In the genomic region with DNA sequence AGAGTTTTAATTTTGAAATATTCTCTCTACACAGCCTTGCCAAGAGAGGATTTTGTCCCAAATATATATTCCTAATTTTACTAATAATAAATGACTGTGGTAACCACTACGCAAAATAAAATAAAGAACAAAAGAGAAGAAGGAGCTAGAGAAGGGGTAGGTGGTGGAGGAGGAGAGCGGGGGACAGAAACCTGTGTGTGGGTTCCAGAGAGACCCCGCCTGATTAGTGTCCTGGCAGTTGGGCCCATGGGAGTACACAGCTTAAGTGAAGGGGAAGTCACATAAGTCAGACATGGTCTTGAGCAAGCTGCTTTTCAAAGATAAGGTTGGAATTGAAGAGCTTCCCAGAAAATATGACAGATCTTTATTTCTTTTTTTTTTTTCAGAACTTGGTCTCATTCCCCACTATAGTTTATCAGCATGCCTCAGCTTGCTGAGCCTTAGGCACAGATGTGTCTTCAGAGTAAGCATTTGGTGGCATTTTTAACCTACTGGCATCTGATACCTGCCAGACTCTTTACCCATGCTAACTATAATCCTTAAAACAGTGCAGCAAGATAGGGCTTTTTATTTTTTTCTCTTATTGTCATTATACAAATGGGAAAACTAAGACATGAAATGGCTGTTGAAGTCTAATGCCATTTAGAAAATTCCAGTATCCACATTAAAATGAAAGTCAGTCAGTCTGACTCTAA, we compare ENCODE assay signal across 1 cellular context.
TF ChIP-seq lines count a peak whose summit lies in the region.

No MANE protein-coding gene starts in this region.

TF ChIP-seq in K562, 482 proteins besides CTCF, POLR2A, EP300 and RAD21 (continued from another document and continues in another):
- TF ChIP-seq, protein P1, sequence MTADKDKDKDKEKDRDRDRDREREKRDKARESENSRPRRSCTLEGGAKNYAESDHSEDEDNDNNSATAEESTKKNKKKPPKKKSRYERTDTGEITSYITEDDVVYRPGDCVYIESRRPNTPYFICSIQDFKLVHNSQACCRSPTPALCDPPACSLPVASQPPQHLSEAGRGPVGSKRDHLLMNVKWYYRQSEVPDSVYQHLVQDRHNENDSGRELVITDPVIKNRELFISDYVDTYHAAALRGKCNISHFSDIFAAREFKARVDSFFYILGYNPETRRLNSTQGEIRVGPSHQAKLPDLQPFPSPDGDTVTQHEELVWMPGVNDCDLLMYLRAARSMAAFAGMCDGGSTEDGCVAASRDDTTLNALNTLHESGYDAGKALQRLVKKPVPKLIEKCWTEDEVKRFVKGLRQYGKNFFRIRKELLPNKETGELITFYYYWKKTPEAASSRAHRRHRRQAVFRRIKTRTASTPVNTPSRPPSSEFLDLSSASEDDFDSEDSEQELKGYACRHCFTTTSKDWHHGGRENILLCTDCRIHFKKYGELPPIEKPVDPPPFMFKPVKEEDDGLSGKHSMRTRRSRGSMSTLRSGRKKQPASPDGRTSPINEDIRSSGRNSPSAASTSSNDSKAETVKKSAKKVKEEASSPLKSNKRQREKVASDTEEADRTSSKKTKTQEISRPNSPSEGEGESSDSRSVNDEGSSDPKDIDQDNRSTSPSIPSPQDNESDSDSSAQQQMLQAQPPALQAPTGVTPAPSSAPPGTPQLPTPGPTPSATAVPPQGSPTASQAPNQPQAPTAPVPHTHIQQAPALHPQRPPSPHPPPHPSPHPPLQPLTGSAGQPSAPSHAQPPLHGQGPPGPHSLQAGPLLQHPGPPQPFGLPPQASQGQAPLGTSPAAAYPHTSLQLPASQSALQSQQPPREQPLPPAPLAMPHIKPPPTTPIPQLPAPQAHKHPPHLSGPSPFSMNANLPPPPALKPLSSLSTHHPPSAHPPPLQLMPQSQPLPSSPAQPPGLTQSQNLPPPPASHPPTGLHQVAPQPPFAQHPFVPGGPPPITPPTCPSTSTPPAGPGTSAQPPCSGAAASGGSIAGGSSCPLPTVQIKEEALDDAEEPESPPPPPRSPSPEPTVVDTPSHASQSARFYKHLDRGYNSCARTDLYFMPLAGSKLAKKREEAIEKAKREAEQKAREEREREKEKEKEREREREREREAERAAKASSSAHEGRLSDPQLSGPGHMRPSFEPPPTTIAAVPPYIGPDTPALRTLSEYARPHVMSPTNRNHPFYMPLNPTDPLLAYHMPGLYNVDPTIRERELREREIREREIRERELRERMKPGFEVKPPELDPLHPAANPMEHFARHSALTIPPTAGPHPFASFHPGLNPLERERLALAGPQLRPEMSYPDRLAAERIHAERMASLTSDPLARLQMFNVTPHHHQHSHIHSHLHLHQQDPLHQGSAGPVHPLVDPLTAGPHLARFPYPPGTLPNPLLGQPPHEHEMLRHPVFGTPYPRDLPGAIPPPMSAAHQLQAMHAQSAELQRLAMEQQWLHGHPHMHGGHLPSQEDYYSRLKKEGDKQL (CRISPR knock-in tag; IDR thresholded peaks at IDR 0.05; ENCODE audit: borderline replicate concordance) = no peak
- TF ChIP-seq POLR2H (tag; IDR thresholded peaks at IDR 0.05; ENCODE audit: low read depth) (peak; percentile 34; the same call in 1 of the 2 replicates), BRCA1 (IDR thresholded peaks at IDR 0.05) (no peak), BRCA1 (CRISPR knock-in tag; IDR thresholded peaks at IDR 0.05) (no peak), ZBED1 (IDR thresholded peaks at IDR 0.05) (peak; percentile 88), ELF2 (CRISPR knock-in tag; IDR thresholded peaks at IDR 0.05) (no peak), NCOA1 (IDR thresholded peaks at IDR 0.05; ENCODE audit: low read depth) (peak; percentile 96), SMARCB1 (IDR thresholded peaks at IDR 0.05; ENCODE audit: insufficient read length, low read depth) (peak; percentile 100), KHSRP (IDR thresholded peaks at IDR 0.05) (peak; percentile 89), SIN3B (IDR thresholded peaks at IDR 0.05; ENCODE audit: low read depth) (no peak), LEF1 (IDR thresholded peaks at IDR 0.05) (peak; percentile 99), HDAC6 (IDR thresholded peaks at IDR 0.05; ENCODE audit: low read depth, low read length) (no peak), ZEB2 (IDR thresholded peaks at IDR 0.05) (peak; percentile 75), ZC3H8 (IDR thresholded peaks at IDR 0.05) (no peak), RBBP5 (IDR thresholded peaks at IDR 0.05; ENCODE audit: borderline replicate concordance, insufficient read depth, low read length, poor library complexity, severe bottlenecking) (peak; percentile 61), TCF7 (IDR thresholded peaks at IDR 0.05; ENCODE audit: borderline replicate concordance) (peak; percentile 58; the same call in 1 of the 2 replicates), MEF2A (IDR thresholded peaks at IDR 0.05; ENCODE audit: control insufficient read depth, low read depth, low read length) (peak; percentile 73; the same call in 1 of the 2 replicates), ZNF146 (CRISPR knock-in tag; IDR thresholded peaks at IDR 0.05; ENCODE audit: unreplicated experiment) (no peak), U2AF1 (optimal IDR thresholded peaks at IDR 0.05; ENCODE audit: low read depth, low read length) (no peak), FUS (optimal IDR thresholded peaks at IDR 0.05; ENCODE audit: low read depth, low read length) (no peak), FOSL1 (tag; conservative IDR thresholded peaks at IDR 0.05) (peak; percentile 90), SNIP1 (IDR thresholded peaks at IDR 0.05; ENCODE audit: low read depth) (no peak), RBM25 (IDR thresholded peaks at IDR 0.05; ENCODE audit: low read depth, low read length, severe bottlenecking) (no peak), RNF2 (IDR thresholded peaks at IDR 0.05) (peak; percentile 98), ZNF239 (CRISPR knock-in tag; IDR thresholded peaks at IDR 0.05) (no peak), FOXJ3 (CRISPR knock-in tag; IDR thresholded peaks at IDR 0.05) (no peak), GATAD2A (IDR thresholded peaks at IDR 0.05) (peak; percentile 99), NONO (IDR thresholded peaks at IDR 0.05; ENCODE audit: low read depth in 2 of 2, low read length in 1 of 2) (0 out of 4 replicates have a peak, but pooled peaks have one; percentile 22 to 51)
- TF ChIP-seq, protein P2, sequence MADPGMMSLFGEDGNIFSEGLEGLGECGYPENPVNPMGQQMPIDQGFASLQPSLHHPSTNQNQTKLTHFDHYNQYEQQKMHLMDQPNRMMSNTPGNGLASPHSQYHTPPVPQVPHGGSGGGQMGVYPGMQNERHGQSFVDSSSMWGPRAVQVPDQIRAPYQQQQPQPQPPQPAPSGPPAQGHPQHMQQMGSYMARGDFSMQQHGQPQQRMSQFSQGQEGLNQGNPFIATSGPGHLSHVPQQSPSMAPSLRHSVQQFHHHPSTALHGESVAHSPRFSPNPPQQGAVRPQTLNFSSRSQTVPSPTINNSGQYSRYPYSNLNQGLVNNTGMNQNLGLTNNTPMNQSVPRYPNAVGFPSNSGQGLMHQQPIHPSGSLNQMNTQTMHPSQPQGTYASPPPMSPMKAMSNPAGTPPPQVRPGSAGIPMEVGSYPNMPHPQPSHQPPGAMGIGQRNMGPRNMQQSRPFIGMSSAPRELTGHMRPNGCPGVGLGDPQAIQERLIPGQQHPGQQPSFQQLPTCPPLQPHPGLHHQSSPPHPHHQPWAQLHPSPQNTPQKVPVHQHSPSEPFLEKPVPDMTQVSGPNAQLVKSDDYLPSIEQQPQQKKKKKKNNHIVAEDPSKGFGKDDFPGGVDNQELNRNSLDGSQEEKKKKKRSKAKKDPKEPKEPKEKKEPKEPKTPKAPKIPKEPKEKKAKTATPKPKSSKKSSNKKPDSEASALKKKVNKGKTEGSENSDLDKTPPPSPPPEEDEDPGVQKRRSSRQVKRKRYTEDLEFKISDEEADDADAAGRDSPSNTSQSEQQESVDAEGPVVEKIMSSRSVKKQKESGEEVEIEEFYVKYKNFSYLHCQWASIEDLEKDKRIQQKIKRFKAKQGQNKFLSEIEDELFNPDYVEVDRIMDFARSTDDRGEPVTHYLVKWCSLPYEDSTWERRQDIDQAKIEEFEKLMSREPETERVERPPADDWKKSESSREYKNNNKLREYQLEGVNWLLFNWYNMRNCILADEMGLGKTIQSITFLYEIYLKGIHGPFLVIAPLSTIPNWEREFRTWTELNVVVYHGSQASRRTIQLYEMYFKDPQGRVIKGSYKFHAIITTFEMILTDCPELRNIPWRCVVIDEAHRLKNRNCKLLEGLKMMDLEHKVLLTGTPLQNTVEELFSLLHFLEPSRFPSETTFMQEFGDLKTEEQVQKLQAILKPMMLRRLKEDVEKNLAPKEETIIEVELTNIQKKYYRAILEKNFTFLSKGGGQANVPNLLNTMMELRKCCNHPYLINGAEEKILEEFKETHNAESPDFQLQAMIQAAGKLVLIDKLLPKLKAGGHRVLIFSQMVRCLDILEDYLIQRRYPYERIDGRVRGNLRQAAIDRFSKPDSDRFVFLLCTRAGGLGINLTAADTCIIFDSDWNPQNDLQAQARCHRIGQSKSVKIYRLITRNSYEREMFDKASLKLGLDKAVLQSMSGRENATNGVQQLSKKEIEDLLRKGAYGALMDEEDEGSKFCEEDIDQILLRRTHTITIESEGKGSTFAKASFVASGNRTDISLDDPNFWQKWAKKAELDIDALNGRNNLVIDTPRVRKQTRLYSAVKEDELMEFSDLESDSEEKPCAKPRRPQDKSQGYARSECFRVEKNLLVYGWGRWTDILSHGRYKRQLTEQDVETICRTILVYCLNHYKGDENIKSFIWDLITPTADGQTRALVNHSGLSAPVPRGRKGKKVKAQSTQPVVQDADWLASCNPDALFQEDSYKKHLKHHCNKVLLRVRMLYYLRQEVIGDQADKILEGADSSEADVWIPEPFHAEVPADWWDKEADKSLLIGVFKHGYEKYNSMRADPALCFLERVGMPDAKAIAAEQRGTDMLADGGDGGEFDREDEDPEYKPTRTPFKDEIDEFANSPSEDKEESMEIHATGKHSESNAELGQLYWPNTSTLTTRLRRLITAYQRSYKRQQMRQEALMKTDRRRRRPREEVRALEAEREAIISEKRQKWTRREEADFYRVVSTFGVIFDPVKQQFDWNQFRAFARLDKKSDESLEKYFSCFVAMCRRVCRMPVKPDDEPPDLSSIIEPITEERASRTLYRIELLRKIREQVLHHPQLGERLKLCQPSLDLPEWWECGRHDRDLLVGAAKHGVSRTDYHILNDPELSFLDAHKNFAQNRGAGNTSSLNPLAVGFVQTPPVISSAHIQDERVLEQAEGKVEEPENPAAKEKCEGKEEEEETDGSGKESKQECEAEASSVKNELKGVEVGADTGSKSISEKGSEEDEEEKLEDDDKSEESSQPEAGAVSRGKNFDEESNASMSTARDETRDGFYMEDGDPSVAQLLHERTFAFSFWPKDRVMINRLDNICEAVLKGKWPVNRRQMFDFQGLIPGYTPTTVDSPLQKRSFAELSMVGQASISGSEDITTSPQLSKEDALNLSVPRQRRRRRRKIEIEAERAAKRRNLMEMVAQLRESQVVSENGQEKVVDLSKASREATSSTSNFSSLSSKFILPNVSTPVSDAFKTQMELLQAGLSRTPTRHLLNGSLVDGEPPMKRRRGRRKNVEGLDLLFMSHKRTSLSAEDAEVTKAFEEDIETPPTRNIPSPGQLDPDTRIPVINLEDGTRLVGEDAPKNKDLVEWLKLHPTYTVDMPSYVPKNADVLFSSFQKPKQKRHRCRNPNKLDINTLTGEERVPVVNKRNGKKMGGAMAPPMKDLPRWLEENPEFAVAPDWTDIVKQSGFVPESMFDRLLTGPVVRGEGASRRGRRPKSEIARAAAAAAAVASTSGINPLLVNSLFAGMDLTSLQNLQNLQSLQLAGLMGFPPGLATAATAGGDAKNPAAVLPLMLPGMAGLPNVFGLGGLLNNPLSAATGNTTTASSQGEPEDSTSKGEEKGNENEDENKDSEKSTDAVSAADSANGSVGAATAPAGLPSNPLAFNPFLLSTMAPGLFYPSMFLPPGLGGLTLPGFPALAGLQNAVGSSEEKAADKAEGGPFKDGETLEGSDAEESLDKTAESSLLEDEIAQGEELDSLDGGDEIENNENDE (IDR thresholded peaks at IDR 0.05; ENCODE audit: low read depth, low read length) = no peak
- TF ChIP-seq, protein P3, sequence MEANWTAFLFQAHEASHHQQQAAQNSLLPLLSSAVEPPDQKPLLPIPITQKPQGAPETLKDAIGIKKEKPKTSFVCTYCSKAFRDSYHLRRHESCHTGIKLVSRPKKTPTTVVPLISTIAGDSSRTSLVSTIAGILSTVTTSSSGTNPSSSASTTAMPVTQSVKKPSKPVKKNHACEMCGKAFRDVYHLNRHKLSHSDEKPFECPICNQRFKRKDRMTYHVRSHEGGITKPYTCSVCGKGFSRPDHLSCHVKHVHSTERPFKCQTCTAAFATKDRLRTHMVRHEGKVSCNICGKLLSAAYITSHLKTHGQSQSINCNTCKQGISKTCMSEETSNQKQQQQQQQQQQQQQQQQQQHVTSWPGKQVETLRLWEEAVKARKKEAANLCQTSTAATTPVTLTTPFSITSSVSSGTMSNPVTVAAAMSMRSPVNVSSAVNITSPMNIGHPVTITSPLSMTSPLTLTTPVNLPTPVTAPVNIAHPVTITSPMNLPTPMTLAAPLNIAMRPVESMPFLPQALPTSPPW (CRISPR knock-in tag; IDR thresholded peaks at IDR 0.05) = peak; percentile 86
- TF ChIP-seq, protein P4, sequence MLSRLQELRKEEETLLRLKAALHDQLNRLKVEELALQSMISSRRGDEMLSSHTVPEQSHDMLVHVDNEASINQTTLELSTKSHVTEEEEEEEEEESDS (CRISPR knock-in tag; IDR thresholded peaks at IDR 0.05) = no peak
- TF ChIP-seq, protein P5, sequence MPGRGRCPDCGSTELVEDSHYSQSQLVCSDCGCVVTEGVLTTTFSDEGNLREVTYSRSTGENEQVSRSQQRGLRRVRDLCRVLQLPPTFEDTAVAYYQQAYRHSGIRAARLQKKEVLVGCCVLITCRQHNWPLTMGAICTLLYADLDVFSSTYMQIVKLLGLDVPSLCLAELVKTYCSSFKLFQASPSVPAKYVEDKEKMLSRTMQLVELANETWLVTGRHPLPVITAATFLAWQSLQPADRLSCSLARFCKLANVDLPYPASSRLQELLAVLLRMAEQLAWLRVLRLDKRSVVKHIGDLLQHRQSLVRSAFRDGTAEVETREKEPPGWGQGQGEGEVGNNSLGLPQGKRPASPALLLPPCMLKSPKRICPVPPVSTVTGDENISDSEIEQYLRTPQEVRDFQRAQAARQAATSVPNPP (IDR thresholded peaks at IDR 0.05; ENCODE audit: borderline replicate concordance, insufficient read depth, insufficient read length) = no peak
- TF ChIP-seq, protein P6, sequence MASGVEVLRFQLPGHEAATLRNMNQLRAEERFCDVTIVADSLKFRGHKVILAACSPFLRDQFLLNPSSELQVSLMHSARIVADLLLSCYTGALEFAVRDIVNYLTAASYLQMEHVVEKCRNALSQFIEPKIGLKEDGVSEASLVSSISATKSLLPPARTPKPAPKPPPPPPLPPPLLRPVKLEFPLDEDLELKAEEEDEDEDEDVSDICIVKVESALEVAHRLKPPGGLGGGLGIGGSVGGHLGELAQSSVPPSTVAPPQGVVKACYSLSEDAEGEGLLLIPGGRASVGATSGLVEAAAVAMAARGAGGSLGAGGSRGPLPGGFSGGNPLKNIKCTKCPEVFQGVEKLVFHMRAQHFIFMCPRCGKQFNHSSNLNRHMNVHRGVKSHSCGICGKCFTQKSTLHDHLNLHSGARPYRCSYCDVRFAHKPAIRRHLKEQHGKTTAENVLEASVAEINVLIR (CRISPR knock-in tag; IDR thresholded peaks at IDR 0.05) = no peak
- TF ChIP-seq, protein P7, sequence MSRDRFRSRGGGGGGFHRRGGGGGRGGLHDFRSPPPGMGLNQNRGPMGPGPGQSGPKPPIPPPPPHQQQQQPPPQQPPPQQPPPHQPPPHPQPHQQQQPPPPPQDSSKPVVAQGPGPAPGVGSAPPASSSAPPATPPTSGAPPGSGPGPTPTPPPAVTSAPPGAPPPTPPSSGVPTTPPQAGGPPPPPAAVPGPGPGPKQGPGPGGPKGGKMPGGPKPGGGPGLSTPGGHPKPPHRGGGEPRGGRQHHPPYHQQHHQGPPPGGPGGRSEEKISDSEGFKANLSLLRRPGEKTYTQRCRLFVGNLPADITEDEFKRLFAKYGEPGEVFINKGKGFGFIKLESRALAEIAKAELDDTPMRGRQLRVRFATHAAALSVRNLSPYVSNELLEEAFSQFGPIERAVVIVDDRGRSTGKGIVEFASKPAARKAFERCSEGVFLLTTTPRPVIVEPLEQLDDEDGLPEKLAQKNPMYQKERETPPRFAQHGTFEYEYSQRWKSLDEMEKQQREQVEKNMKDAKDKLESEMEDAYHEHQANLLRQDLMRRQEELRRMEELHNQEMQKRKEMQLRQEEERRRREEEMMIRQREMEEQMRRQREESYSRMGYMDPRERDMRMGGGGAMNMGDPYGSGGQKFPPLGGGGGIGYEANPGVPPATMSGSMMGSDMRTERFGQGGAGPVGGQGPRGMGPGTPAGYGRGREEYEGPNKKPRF (IDR thresholded peaks at IDR 0.05; ENCODE audit: low read depth, low read length) = no peak
